1 cellular context compared by ENCODE assay signal in the genomic region with DNA sequence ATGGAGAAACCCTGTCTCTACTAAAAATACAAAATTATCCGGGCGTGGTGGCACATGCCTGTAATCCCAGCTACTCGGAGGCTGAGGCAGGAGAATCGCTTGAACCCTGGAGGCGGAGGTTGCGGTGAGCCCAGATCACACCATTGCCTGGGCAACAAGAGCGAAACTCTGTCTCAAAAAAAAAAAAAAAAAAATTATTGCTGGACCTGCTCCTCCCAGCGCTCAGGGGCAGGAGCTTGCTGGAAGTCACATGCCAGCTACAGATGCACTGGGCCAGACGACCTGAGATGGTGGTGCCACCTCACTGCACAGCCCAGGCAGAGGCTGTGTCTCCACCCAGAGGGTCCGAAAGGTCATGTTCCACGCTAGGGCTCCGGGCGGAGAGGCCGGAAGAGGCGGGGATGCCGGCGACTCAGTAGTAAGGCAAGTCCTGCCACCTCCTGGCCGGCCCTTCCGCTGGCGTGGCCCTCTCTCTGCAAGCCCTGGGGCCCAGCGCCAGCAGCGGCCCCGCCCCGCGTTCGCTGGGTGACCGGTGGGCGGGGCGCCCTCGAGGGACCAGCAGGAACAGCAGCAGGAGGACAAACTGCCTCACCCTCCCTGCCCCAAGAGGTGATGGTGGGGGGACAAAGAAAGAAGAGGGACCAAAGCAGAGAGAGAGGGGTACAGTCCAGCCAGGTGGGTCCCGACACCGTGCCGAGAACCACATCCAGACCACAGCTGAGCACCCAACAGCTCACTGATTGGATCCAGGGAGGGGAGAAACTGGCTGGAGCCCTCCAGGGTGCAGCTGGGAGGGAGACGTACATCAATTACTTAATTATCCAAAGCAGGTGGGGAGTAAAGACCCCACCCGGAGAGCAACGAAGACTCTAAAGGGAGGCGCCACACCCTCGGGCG.
TF ChIP-seq lines count a peak whose summit lies in the region.

No MANE protein-coding gene starts in this region.

TF ChIP-seq in K562, 482 proteins besides CTCF, POLR2A, EP300 and RAD21 (continued from another document and continues in another):
- TF ChIP-seq, protein P1, sequence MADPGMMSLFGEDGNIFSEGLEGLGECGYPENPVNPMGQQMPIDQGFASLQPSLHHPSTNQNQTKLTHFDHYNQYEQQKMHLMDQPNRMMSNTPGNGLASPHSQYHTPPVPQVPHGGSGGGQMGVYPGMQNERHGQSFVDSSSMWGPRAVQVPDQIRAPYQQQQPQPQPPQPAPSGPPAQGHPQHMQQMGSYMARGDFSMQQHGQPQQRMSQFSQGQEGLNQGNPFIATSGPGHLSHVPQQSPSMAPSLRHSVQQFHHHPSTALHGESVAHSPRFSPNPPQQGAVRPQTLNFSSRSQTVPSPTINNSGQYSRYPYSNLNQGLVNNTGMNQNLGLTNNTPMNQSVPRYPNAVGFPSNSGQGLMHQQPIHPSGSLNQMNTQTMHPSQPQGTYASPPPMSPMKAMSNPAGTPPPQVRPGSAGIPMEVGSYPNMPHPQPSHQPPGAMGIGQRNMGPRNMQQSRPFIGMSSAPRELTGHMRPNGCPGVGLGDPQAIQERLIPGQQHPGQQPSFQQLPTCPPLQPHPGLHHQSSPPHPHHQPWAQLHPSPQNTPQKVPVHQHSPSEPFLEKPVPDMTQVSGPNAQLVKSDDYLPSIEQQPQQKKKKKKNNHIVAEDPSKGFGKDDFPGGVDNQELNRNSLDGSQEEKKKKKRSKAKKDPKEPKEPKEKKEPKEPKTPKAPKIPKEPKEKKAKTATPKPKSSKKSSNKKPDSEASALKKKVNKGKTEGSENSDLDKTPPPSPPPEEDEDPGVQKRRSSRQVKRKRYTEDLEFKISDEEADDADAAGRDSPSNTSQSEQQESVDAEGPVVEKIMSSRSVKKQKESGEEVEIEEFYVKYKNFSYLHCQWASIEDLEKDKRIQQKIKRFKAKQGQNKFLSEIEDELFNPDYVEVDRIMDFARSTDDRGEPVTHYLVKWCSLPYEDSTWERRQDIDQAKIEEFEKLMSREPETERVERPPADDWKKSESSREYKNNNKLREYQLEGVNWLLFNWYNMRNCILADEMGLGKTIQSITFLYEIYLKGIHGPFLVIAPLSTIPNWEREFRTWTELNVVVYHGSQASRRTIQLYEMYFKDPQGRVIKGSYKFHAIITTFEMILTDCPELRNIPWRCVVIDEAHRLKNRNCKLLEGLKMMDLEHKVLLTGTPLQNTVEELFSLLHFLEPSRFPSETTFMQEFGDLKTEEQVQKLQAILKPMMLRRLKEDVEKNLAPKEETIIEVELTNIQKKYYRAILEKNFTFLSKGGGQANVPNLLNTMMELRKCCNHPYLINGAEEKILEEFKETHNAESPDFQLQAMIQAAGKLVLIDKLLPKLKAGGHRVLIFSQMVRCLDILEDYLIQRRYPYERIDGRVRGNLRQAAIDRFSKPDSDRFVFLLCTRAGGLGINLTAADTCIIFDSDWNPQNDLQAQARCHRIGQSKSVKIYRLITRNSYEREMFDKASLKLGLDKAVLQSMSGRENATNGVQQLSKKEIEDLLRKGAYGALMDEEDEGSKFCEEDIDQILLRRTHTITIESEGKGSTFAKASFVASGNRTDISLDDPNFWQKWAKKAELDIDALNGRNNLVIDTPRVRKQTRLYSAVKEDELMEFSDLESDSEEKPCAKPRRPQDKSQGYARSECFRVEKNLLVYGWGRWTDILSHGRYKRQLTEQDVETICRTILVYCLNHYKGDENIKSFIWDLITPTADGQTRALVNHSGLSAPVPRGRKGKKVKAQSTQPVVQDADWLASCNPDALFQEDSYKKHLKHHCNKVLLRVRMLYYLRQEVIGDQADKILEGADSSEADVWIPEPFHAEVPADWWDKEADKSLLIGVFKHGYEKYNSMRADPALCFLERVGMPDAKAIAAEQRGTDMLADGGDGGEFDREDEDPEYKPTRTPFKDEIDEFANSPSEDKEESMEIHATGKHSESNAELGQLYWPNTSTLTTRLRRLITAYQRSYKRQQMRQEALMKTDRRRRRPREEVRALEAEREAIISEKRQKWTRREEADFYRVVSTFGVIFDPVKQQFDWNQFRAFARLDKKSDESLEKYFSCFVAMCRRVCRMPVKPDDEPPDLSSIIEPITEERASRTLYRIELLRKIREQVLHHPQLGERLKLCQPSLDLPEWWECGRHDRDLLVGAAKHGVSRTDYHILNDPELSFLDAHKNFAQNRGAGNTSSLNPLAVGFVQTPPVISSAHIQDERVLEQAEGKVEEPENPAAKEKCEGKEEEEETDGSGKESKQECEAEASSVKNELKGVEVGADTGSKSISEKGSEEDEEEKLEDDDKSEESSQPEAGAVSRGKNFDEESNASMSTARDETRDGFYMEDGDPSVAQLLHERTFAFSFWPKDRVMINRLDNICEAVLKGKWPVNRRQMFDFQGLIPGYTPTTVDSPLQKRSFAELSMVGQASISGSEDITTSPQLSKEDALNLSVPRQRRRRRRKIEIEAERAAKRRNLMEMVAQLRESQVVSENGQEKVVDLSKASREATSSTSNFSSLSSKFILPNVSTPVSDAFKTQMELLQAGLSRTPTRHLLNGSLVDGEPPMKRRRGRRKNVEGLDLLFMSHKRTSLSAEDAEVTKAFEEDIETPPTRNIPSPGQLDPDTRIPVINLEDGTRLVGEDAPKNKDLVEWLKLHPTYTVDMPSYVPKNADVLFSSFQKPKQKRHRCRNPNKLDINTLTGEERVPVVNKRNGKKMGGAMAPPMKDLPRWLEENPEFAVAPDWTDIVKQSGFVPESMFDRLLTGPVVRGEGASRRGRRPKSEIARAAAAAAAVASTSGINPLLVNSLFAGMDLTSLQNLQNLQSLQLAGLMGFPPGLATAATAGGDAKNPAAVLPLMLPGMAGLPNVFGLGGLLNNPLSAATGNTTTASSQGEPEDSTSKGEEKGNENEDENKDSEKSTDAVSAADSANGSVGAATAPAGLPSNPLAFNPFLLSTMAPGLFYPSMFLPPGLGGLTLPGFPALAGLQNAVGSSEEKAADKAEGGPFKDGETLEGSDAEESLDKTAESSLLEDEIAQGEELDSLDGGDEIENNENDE (IDR thresholded peaks at IDR 0.05; ENCODE audit: low read depth, low read length), result no peak
- TF ChIP-seq KLF1 (tag; IDR thresholded peaks at IDR 0.05), result no peak
- no peak for TF ChIP-seq CBX1 (IDR thresholded peaks at IDR 0.05; ENCODE audit: low read depth)
- TF ChIP-seq ZNF282 (CRISPR knock-in tag; IDR thresholded peaks at IDR 0.05), result no peak
- TF ChIP-seq HNRNPL (IDR thresholded peaks at IDR 0.05; ENCODE audit: low read depth, low read length), result peak; percentile 85
- no peak for TF ChIP-seq ARID2 (IDR thresholded peaks at IDR 0.05)
- no peak; the same call in 1 of the 2 replicates for TF ChIP-seq RFX1 (IDR thresholded peaks at IDR 0.05)
- no peak for TF ChIP-seq ZNF224 (CRISPR knock-in tag; IDR thresholded peaks at IDR 0.05)
- TF ChIP-seq NFIX (CRISPR knock-in tag; IDR thresholded peaks at IDR 0.05; ENCODE audit: low read depth), result no peak
- peak; percentile 37; the same call in 1 of the 2 replicates for TF ChIP-seq JUN (IDR thresholded peaks at IDR 0.05; ENCODE audit: borderline replicate concordance, low read depth, low read length)
- no peak for TF ChIP-seq JUN (CRISPR knock-in tag; IDR thresholded peaks at IDR 0.05; ENCODE audit: borderline replicate concordance)
- TF ChIP-seq BRD9 (IDR thresholded peaks at IDR 0.05; ENCODE audit: low read depth, partially characterized antibody), result no peak
- TF ChIP-seq, protein P2, sequence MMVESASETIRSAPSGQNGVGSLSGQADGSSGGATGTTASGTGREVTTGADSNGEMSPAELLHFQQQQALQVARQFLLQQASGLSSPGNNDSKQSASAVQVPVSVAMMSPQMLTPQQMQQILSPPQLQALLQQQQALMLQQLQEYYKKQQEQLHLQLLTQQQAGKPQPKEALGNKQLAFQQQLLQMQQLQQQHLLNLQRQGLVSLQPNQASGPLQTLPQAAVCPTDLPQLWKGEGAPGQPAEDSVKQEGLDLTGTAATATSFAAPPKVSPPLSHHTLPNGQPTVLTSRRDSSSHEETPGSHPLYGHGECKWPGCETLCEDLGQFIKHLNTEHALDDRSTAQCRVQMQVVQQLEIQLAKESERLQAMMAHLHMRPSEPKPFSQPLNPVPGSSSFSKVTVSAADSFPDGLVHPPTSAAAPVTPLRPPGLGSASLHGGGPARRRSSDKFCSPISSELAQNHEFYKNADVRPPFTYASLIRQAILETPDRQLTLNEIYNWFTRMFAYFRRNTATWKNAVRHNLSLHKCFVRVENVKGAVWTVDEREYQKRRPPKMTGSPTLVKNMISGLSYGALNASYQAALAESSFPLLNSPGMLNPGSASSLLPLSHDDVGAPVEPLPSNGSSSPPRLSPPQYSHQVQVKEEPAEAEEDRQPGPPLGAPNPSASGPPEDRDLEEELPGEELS (CRISPR knock-in tag; IDR thresholded peaks at IDR 0.05; ENCODE audit: borderline replicate concordance), result no peak
- TF ChIP-seq TARDBP (IDR thresholded peaks at IDR 0.05), result no peak; the same call in 1 of the 2 replicates
- TF ChIP-seq GTF2A2 (tag; IDR thresholded peaks at IDR 0.05), result no peak
- TF ChIP-seq ZNF830 (CRISPR knock-in tag; IDR thresholded peaks at IDR 0.05), result no peak
- no peak for TF ChIP-seq PCBP1 (IDR thresholded peaks at IDR 0.05; ENCODE audit: low read depth, low read length, poor library complexity, severe bottlenecking)
- TF ChIP-seq NFXL1 (CRISPR knock-in tag; IDR thresholded peaks at IDR 0.05), result no peak
- no peak for TF ChIP-seq GTF2E2 (tag; IDR thresholded peaks at IDR 0.05)
- no peak for TF ChIP-seq MECOM (CRISPR knock-in tag; IDR thresholded peaks at IDR 0.05)
- no peak for TF ChIP-seq ZNF589 (CRISPR knock-in tag; IDR thresholded peaks at IDR 0.05; ENCODE audit: low read depth)
- no peak for TF ChIP-seq ARID3A (IDR thresholded peaks at IDR 0.05; ENCODE audit: borderline replicate concordance, low read depth, low read length)
- no peak for TF ChIP-seq HEY1 (CRISPR knock-in tag; IDR thresholded peaks at IDR 0.05; ENCODE audit: borderline replicate concordance)
- no peak for TF ChIP-seq E2F4 (CRISPR knock-in tag; IDR thresholded peaks at IDR 0.05; ENCODE audit: low read depth)
- TF ChIP-seq MCM2 (IDR thresholded peaks at IDR 0.05; ENCODE audit: low read depth), result no peak
- TF ChIP-seq TAL1 (IDR thresholded peaks at IDR 0.05), result no peak
- no peak for TF ChIP-seq PRMT5 (CRISPR knock-in tag; IDR thresholded peaks at IDR 0.05)
- no peak for TF ChIP-seq ZNF707 (CRISPR knock-in tag; conservative IDR thresholded peaks at IDR 0.05)
- no peak for TF ChIP-seq TRIM25 (IDR thresholded peaks at IDR 0.05; ENCODE audit: borderline replicate concordance)
- no peak for TF ChIP-seq ZNF431 (CRISPR knock-in tag; IDR thresholded peaks at IDR 0.05)
- no peak for TF ChIP-seq ZNF165 (CRISPR knock-in tag; IDR thresholded peaks at IDR 0.05; ENCODE audit: borderline replicate concordance)
- TF ChIP-seq, protein P3, sequence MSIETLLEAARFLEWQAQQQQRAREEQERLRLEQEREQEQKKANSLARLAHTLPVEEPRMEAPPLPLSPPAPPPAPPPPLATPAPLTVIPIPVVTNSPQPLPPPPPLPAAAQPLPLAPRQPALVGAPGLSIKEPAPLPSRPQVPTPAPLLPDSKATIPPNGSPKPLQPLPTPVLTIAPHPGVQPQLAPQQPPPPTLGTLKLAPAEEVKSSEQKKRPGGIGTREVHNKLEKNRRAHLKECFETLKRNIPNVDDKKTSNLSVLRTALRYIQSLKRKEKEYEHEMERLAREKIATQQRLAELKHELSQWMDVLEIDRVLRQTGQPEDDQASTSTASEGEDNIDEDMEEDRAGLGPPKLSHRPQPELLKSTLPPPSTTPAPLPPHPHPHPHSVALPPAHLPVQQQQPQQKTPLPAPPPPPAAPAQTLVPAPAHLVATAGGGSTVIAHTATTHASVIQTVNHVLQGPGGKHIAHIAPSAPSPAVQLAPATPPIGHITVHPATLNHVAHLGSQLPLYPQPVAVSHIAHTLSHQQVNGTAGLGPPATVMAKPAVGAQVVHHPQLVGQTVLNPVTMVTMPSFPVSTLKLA (conservative IDR thresholded peaks at IDR 0.05), result peak; percentile 82 to 88
- 0 out of 2 replicates have a peak, but pooled peaks have one; percentile 35 for TF ChIP-seq SREBF1 (IDR thresholded peaks at IDR 0.05; ENCODE audit: borderline replicate concordance, low read depth, low read length)
- TF ChIP-seq, protein P4, sequence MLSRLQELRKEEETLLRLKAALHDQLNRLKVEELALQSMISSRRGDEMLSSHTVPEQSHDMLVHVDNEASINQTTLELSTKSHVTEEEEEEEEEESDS (CRISPR knock-in tag; IDR thresholded peaks at IDR 0.05), result no peak
- TF ChIP-seq HDAC3 (IDR thresholded peaks at IDR 0.05; ENCODE audit: borderline replicate concordance, partially characterized antibody), result no peak
- TF ChIP-seq ZBTB1 (CRISPR knock-in tag; IDR thresholded peaks at IDR 0.05; ENCODE audit: borderline replicate concordance, low read depth), result no peak
- peak; percentile 15; the same call in 1 of the 2 replicates for TF ChIP-seq NCOA1 (IDR thresholded peaks at IDR 0.05; ENCODE audit: low read depth)
- TF ChIP-seq ZNF561 (CRISPR knock-in tag; conservative IDR thresholded peaks at IDR 0.05), result no peak
- TF ChIP-seq NELFE (IDR thresholded peaks at IDR 0.05; ENCODE audit: insufficient read depth, insufficient read length), result no peak
- TF ChIP-seq ZNF212 (CRISPR knock-in tag; IDR thresholded peaks at IDR 0.05), result no peak
- no peak for TF ChIP-seq SRSF7 (optimal IDR thresholded peaks at IDR 0.05; ENCODE audit: low read depth, low read length)
- no peak for TF ChIP-seq STAG1 (CRISPR knock-in tag; IDR thresholded peaks at IDR 0.05; ENCODE audit: borderline replicate concordance)
